ENCODE assay signal across 10 cellular contexts in the genomic region with DNA sequence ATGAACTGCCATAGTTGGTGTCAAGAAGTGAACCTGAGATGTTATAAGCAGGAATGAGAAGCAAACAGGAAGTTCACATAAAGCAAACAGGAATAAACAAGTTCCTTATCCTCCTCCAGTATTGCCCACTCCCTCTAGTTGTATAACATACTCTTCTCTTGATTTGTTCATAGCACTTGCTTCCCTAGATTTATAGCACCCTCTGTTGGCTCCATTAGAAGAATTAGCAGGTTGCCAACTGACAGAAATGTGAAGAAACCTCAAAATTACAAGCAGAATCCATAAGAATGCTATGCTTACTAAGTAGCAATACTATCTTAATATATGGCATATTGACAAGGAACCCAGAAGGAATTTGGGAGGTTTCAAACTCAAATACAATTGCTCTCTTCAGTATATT.
DNase-seq lines count a peak whose midpoint lies in the region; ATAC-seq and TF ChIP-seq lines count a peak whose summit lies in the region.
"Had no signal": no experiment of that assay in that cellular context is flagged by ENCODE, and none has a peak within 500 bp of the region (broad histone marks: within the 10 kb centered on the region; RNA-seq: fewer than 3 reads in every experiment).

No MANE protein-coding gene starts in this region.

- intact Hi-C loops in mucosa of descending colon (cut with DNase I, micrococcal nuclease): no loop called here

- no peaks in the 10 kb centered on the region for H3K9me3 ChIP-seq in mucosa of descending colon
- H3K9me3 ChIP-seq: SJCRH30 had no signal

- peak; percentile 46 for DNase-seq in EL
- DNase-seq in Kasumi-1 (lab: John Stamatoyannopoulos, UW): peak; percentile 25 to 40
- peak; percentile 67 for DNase-seq in astrocyte of the spinal cord (ENCODE audit: low read depth, low spot score)
- peak; percentile 52 to 57 for DNase-seq in lung microvascular endothelial cell (ENCODE audit: low read depth in 2 of 2)
- DNase-seq in stimulated activated CD4-positive, alpha-beta T cell treated with anti-CD3 and anti-CD28 coated beads, Interleukin-2, amount 100 ng/mL, for 48 hours: no peak
- no peak for DNase-seq in activated T-cell treated with anti-CD3 and anti-CD28 coated beads, Interleukin-2, amount 50 U/mL, for 1 hour
- no peak for DNase-seq in mucosa of descending colon
- DNase-seq: activated T-cell treated with anti-CD3 and anti-CD28 coated beads for 4 hours; stimulated activated CD4-positive, alpha-beta T cell treated with anti-CD3 and anti-CD28 coated beads, Interleukin-15, amount 100 ng/mL, for 24 hours had no signal

- no peak for ATAC-seq in mucosa of descending colon

- H3K4me3 ChIP-seq in astrocyte of the spinal cord (ENCODE audit: low read depth, low read length) (no peak overlapping the region), mucosa of descending colon (no peak overlapping the region)
- H3K4me3 ChIP-seq: SJCRH30 had no signal

- H3K36me3 ChIP-seq in mucosa of descending colon (ENCODE audit: low read depth): no peaks in the 10 kb centered on the region
- H3K36me3 ChIP-seq: SJCRH30 had no signal

- TF ChIP-seq CTCF in astrocyte of the spinal cord (IDR thresholded peaks at IDR 0.05; ENCODE audit: low read depth, low read length) (peak; percentile 41), mucosa of descending colon (IDR thresholded peaks at IDR 0.05) (no peak)

- no peaks in the 10 kb centered on the region for H3K4me1 ChIP-seq in mucosa of descending colon (ENCODE audit: low read depth)
- H3K4me1 ChIP-seq: SJCRH30 had no signal

- in situ Hi-C loops in astrocyte of the spinal cord (cut with HindIII; ENCODE audit: low sequenced_read_pairs): no loop called here

Comparison
In these comparisons a context has a peak if more than half of its experiments do, and no peak if none do; other contexts are left out.
1. DNase-seq: peak in EL (single experiment), Kasumi-1 (2 of 2), astrocyte of the spinal cord (single experiment) and lung microvascular endothelial cell (2 of 2); none in stimulated activated CD4-positive, alpha-beta T cell treated with anti-CD3 and anti-CD28 coated beads, Interleukin-2, amount 100 ng/mL, for 48 hours (0 of 2), activated T-cell treated with anti-CD3 and anti-CD28 coated beads, Interleukin-2, amount 50 U/mL, for 1 hour (single experiment) and mucosa of descending colon (0 of 3).